1 cellular context compared by ENCODE assay signal in the genomic region with DNA sequence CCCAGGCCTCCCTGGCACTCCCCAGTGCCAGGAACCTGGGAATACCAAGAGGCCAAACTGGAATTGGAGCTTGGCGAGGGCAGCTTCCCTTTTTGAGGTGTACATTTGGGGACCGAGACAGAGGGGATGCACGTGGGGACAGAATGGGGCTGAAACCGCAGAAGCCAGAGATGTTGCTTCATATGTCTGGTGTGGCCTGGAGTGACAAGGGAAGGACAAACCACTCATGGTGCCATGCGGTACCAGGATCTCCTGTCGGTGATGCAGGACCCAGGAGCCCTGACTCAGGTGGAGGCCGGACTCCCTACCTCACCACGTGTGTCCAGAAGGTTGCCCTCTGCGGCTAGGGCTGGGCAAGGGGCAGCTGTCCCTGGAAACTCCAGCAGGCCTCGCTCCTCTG.
TF ChIP-seq lines count a peak whose summit lies in the region.

No MANE protein-coding gene starts in this region.

TF ChIP-seq in HepG2, 621 proteins besides CTCF, POLR2A, EP300 and RAD21:
- TF ChIP-seq, protein P1, sequence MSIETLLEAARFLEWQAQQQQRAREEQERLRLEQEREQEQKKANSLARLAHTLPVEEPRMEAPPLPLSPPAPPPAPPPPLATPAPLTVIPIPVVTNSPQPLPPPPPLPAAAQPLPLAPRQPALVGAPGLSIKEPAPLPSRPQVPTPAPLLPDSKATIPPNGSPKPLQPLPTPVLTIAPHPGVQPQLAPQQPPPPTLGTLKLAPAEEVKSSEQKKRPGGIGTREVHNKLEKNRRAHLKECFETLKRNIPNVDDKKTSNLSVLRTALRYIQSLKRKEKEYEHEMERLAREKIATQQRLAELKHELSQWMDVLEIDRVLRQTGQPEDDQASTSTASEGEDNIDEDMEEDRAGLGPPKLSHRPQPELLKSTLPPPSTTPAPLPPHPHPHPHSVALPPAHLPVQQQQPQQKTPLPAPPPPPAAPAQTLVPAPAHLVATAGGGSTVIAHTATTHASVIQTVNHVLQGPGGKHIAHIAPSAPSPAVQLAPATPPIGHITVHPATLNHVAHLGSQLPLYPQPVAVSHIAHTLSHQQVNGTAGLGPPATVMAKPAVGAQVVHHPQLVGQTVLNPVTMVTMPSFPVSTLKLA (IDR thresholded peaks at IDR 0.05) = no peak
- 0 out of 2 replicates have a peak, but pooled peaks have one; percentile 1 for TF ChIP-seq CEBPB (IDR thresholded peaks at IDR 0.05; ENCODE audit: borderline replicate concordance, low read depth, low read length)
- TF ChIP-seq ZNF501 (CRISPR knock-in tag; IDR thresholded peaks at IDR 0.05) = no peak
- TF ChIP-seq, protein P2, sequence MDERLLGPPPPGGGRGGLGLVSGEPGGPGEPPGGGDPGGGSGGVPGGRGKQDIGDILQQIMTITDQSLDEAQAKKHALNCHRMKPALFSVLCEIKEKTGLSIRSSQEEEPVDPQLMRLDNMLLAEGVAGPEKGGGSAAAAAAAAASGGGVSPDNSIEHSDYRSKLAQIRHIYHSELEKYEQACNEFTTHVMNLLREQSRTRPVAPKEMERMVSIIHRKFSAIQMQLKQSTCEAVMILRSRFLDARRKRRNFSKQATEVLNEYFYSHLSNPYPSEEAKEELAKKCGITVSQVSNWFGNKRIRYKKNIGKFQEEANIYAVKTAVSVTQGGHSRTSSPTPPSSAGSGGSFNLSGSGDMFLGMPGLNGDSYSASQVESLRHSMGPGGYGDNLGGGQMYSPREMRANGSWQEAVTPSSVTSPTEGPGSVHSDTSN (CRISPR knock-in tag; IDR thresholded peaks at IDR 0.05) = no peak
